ENCODE assay signal across 17 cellular contexts in the genomic region with DNA sequence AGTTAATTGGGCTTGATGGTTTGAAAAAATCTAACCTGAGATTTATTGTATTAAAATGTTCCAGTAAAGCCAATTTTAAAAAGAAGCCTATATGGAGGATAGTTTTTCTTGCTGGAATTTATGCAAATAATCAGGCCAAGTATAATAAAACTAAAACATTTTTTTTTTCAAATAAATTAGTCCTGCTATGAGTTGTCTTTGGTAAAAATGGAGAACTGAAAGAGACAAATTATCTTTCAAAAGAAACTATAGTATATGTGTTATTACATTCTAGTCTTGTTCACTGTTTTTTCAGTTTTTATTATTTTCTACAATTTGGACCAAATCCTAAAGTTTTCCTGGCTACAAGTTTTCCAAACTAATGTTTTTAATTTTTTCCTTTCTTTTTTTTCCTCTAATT.
A peak's percentile ranks its signal among the peaks of the same experiment; 100 is the strongest.
DNase-seq lines count a peak whose midpoint lies in the region; ATAC-seq, FAIRE-seq and TF ChIP-seq lines count a peak whose summit lies in the region.
"Had no signal": no experiment of that assay in that cellular context is flagged by ENCODE, and none has a peak within 500 bp of the region (broad histone marks: within the 10 kb centered on the region; RNA-seq: fewer than 3 reads in every experiment).

No MANE protein-coding gene starts in this region.

- H3K27ac ChIP-seq in kidney (ENCODE audit: low read depth in 2 of 2, low read length in 2 of 2), result no peak overlapping the region
- no peak overlapping the region for H3K27ac ChIP-seq in SJCRH30
- H3K27ac ChIP-seq: BLaER1 treated with 17β-estradiol and CSF1 and Interleukin-3, amounts not matched to agents 10 nM and 100 nM; GM23248; HL-60 had no signal

- H3K9ac ChIP-seq in kidney (ENCODE audit: low read length in 2 of 2), result no peak overlapping the region
- H3K9ac ChIP-seq: BLaER1 treated with 17β-estradiol and CSF1 and Interleukin-3, amounts not matched to agents 10 nM and 100 nM; GM23248 had no signal

- no peaks in the 10 kb centered on the region for H3K4me1 ChIP-seq in kidney (ENCODE audit: control insufficient read depth in 1 of 2, insufficient read depth in 1 of 2, low read depth in 1 of 2, low read length in 2 of 2)
- H3K4me1 ChIP-seq in SJCRH30, result no peaks in the 10 kb centered on the region
- H3K4me1 ChIP-seq: BLaER1 treated with 17β-estradiol and CSF1 and Interleukin-3, amounts not matched to agents 10 nM and 100 nM had no signal

- H3K4me3 ChIP-seq in kidney (ENCODE audit: low read length in 2 of 2) (no peak overlapping the region), SJCRH30 (no peak overlapping the region)
- H3K4me3 ChIP-seq: BLaER1 treated with 17β-estradiol and CSF1 and Interleukin-3, amounts not matched to agents 10 nM and 100 nM; GM23248 had no signal

- no peaks in the 10 kb centered on the region for H3K9me3 ChIP-seq in kidney (ENCODE audit: control insufficient read depth in 1 of 2, low read length in 2 of 2)
- no peaks in the 10 kb centered on the region for H3K9me3 ChIP-seq in SJCRH30 (replicated peaks)

- no peak for TF ChIP-seq CTCF in kidney (IDR thresholded peaks at IDR 0.05; ENCODE audit: borderline replicate concordance, extremely low read depth, insufficient read depth)

- H3K36me3 ChIP-seq in kidney (ENCODE audit: control insufficient read depth in 1 of 2, insufficient read depth in 2 of 2, low read length in 2 of 2), result no peaks in the 10 kb centered on the region
- no peaks in the 10 kb centered on the region for H3K36me3 ChIP-seq in SJCRH30
- H3K36me3 ChIP-seq: BLaER1 treated with 17β-estradiol and CSF1 and Interleukin-3, amounts not matched to agents 10 nM and 100 nM had no signal

- TF ChIP-seq POLR2A in GM12891 (IDR thresholded peaks at IDR 0.05; ENCODE audit: low read depth, low read length), result no peak

- FAIRE-seq in GM12891 (lab: Jason Lieb, UNC) (no peak), kidney (lab: Jason Lieb, UNC) (peak; percentile 30)
- FAIRE-seq: GM12892 had no signal

- H3K27me3 ChIP-seq in SJCRH30, result no peaks in the 10 kb centered on the region; the same call in 1 of the 2 replicates
- H3K27me3 ChIP-seq: BLaER1 treated with 17β-estradiol and CSF1 and Interleukin-3, amounts not matched to agents 10 nM and 100 nM had no signal

- intact Hi-C loops in kidney (cut with DNase I), result no loop called here

- peak; percentile 65 for ATAC-seq in GM18909 (IDR thresholded peaks at IDR 0.05; ENCODE audit: poor library complexity, unreplicated experiment)
- no peak for ATAC-seq in HG02571 (IDR thresholded peaks at IDR 0.05; ENCODE audit: unreplicated experiment)

- DNase-seq in GM12891 (ENCODE audit: insufficient read length, low spot score) (no peak), MV-4-11 (lab: John Stamatoyannopoulos, UW) (peak; percentile 38), kidney (no peak), NCI-H69 (lab: John Stamatoyannopoulos, UW) (no peak), GM19240 (ENCODE audit: insufficient read length, low spot score) (no peak), SJCRH30 (no peak)
- DNase-seq: 8988T; AML-193; CD4-positive, CD25-positive, alpha-beta regulatory T cell; DMS 273 treated with DMSO at 0.1 percent for 48 hours; GM23248; H9 had no signal

TF ChIP-seq in GM12891, 5 proteins besides CTCF, POLR2A, EP300 and RAD21:
- TF ChIP-seq TAF1 (IDR thresholded peaks at IDR 0.05; ENCODE audit: low read depth, low read length) (no peak), SPI1 (IDR thresholded peaks at IDR 0.05; ENCODE audit: low read depth, low read length) (peak; percentile 40; the same call in 1 of the 2 replicates)
